In genomic region chrX:41276661-41277506, GRCh38 we compare ENCODE assay signal across 8 cellular contexts. TPM values are rescaled to one million over a fixed set of nuclear protein-coding genes. Genes with fewer than 3 reads are reported as not detected.
DNase-seq lines count a peak whose midpoint lies in the region; ATAC-seq, FAIRE-seq and TF ChIP-seq lines count a peak whose summit lies in the region.

No MANE protein-coding gene starts in this region.

- H3K4me1 Mint-ChIP-seq in astrocyte (ENCODE audit: low read depth, unreplicated experiment): no peaks in the 10 kb centered on the region
- H3K4me1 Mint-ChIP-seq in mesothelial cell of epicardium: peaks cover 2% of the 10 kb centered on the region

- peak overlapping the region; percentile 36 for H3K56ac ChIP-seq in IMR-90 (ENCODE audit: extremely low read depth, insufficient read depth, low read length)

- no peaks in the 10 kb centered on the region for H3K27me3 Mint-ChIP-seq in astrocyte (ENCODE audit: low read depth, unreplicated experiment)
- H3K27me3 Mint-ChIP-seq in mesothelial cell of epicardium (ENCODE audit: low read depth): no peaks in the 10 kb centered on the region

- H3K23ac ChIP-seq in IMR-90 (ENCODE audit: low read depth, low read length): no peak overlapping the region

- DNase-seq in IMR-90 (no peak), astrocyte (ENCODE audit: low read depth) (no peak), mesothelial cell of epicardium (ENCODE audit: low spot score in 2 of 2, unreplicated experiment in 2 of 2) (no peak), erythroblast (lab: John Stamatoyannopoulos, UW) (no peak), DMS79 treated with DMSO at 0.1 percent for 48 hours (lab: John Stamatoyannopoulos, UW) (no peak), iPS-NIHi7 (ENCODE audit: extremely low spot score) (no peak)

- H4K91ac ChIP-seq in IMR-90 (ENCODE audit: insufficient read depth, low read depth, low read length): no peak overlapping the region; the same call in 1 of the 2 replicates

- TF ChIP-seq POLR2A in IMR-90 (IDR thresholded peaks at IDR 0.05; ENCODE audit: low read depth, low read length) (no peak), erythroblast (IDR thresholded peaks at IDR 0.05; ENCODE audit: low read length) (no peak)

- no peaks in the 10 kb centered on the region for H3K9me3 ChIP-seq in BLaER1
- no peaks in the 10 kb centered on the region for H3K9me3 ChIP-seq in IMR-90 (ENCODE audit: control insufficient read depth, insufficient read depth, low read length)
- no peaks in the 10 kb centered on the region for H3K9me3 ChIP-seq in astrocyte (ENCODE audit: insufficient read depth, low read depth, low read length)

- H3K27ac ChIP-seq in BLaER1 (peak overlapping the region; percentile 52), IMR-90 (ENCODE audit: insufficient read depth, low read length) (peak overlapping the region; percentile 45), astrocyte (ENCODE audit: low read depth, low read length) (no peak overlapping the region)

- H3K4me2 ChIP-seq in BLaER1: peak overlapping the region; percentile 83
- peak overlapping the region; percentile 78 for H3K4me2 ChIP-seq in IMR-90 (ENCODE audit: low read depth, low read length)
- H3K4me2 ChIP-seq in astrocyte (ENCODE audit: low read length): peak overlapping the region; percentile 89

- H3K9ac ChIP-seq in BLaER1: peak overlapping the region; percentile 62
- H3K9ac ChIP-seq in IMR-90 (ENCODE audit: low read depth, low read length): peak overlapping the region; percentile 47; the same call in 1 of the 2 replicates
- peak overlapping the region; percentile 79 for H3K9ac ChIP-seq in astrocyte (ENCODE audit: low read length)

- TF ChIP-seq CTCF in IMR-90 (conservative IDR thresholded peaks at IDR 0.05; ENCODE audit: low read depth, low read length) (no peak), astrocyte (IDR thresholded peaks at IDR 0.05; ENCODE audit: insufficient read depth, low read depth, low read length) (no peak), mesothelial cell of epicardium (IDR thresholded peaks at IDR 0.05; ENCODE audit: unreplicated experiment) (no peak)

- H3K9me3 Mint-ChIP-seq in astrocyte (ENCODE audit: unreplicated experiment) (no peaks in the 10 kb centered on the region), mesothelial cell of epicardium (peaks cover 12% of the 10 kb centered on the region)

- peaks cover 5% of the 10 kb centered on the region; the same call in 1 of the 2 replicates for H4K20me1 ChIP-seq in BLaER1
- no peaks in the 10 kb centered on the region for H4K20me1 ChIP-seq in IMR-90 (ENCODE audit: insufficient read depth, low read length)
- no peaks in the 10 kb centered on the region for H4K20me1 ChIP-seq in astrocyte (ENCODE audit: insufficient read depth, low read length)

- no peak overlapping the region; the same call in 2 of the 3 replicates for H2BK15ac ChIP-seq in IMR-90 (ENCODE audit: low read depth, low read length)

- CTCF ChIA-PET in IMR-90 (lab: Yijun Ruan, JAX): no interaction called here

- H3K79me1 ChIP-seq in IMR-90 (ENCODE audit: low read depth in 1 of 2, low read length in 2 of 2): no peaks in the 10 kb centered on the region; a peak in 1 of 4 replicates

- no peaks in the 10 kb centered on the region for H3K36me3 ChIP-seq in BLaER1
- no peaks in the 10 kb centered on the region for H3K36me3 ChIP-seq in IMR-90 (ENCODE audit: control insufficient read depth, insufficient read depth, low read length)
- H3K36me3 ChIP-seq in astrocyte (ENCODE audit: insufficient read depth, low read length): no peaks in the 10 kb centered on the region

- H3K27ac Mint-ChIP-seq in astrocyte (ENCODE audit: unreplicated experiment) (no peak overlapping the region), mesothelial cell of epicardium (peak overlapping the region; percentile 79)

- H2BK5ac ChIP-seq in IMR-90 (ENCODE audit: low read depth, low read length, poor library complexity, severe bottlenecking): no peak overlapping the region

- dilution Hi-C loops in IMR-90 (cut with HindIII; ENCODE audit: low sequenced_read_pairs, unreplicated experiment): no loop called here

- peaks cover 46% of the 10 kb centered on the region for H3K27me3 ChIP-seq in BLaER1
- H3K27me3 ChIP-seq in IMR-90 (ENCODE audit: control insufficient read depth, insufficient read depth, low read length): peaks cover 4% of the 10 kb centered on the region; the same call in 1 of the 2 replicates
- no peaks in the 10 kb centered on the region for H3K27me3 ChIP-seq in astrocyte (ENCODE audit: insufficient read depth, low read length)

- H3K36me3 Mint-ChIP-seq in astrocyte (ENCODE audit: low read depth, unreplicated experiment) (no peaks in the 10 kb centered on the region), mesothelial cell of epicardium (no peaks in the 10 kb centered on the region)

- H3K4me1 ChIP-seq in BLaER1 (peaks cover 11% of the 10 kb centered on the region), IMR-90 (ENCODE audit: control insufficient read depth, insufficient read depth, low read length) (peaks cover 2% of the 10 kb centered on the region; the same call in 1 of the 2 replicates), astrocyte (ENCODE audit: insufficient read depth, low read length) (peaks cover 6% of the 10 kb centered on the region)

- peak overlapping the region; percentile 62 for H2AK9ac ChIP-seq in IMR-90 (replicated peaks; ENCODE audit: low read depth, low read length, poor library complexity)

- no peak overlapping the region for H2AK5ac ChIP-seq in IMR-90 (ENCODE audit: low read depth, low read length)

- WGBS in IMR-90 (ENCODE audit: extremely low coverage in 2 of 2, insufficient read length in 1 of 2), 2 experiments: no CpG with 5 or more reads among the region's 19 CpGs

- no peaks in the 10 kb centered on the region for H3K9me1 ChIP-seq in IMR-90 (ENCODE audit: insufficient read depth, low read length)

- no peak for FAIRE-seq in astrocyte (lab: Jason Lieb, UNC)

- peak overlapping the region; percentile 58 for H3K14ac ChIP-seq in IMR-90 (replicated peaks; ENCODE audit: low read depth, low read length)

- POLR2A ChIA-PET in IMR-90 (lab: Charles Lee; ENCODE audit: unreplicated experiment): no interaction called here

- intact Hi-C loops in IMR-90 (cut with micrococcal nuclease): loop anchor here (1.0 to 10.0 kb wide), 3 partner anchors 59 to 458 kb away; no protein-coding TSS in a partner anchor

- ATAC-seq in IMR-90 (ENCODE audit: low read depth) (peak; percentile 21), HG03159 (IDR thresholded peaks at IDR 0.05; ENCODE audit: unreplicated experiment) (no peak)

- BruUV-seq in IMR-90 (replicated peaks; lab: Mats Ljungman, UMichigan): no TSS peak

- no peak overlapping the region; the same call in 1 of the 2 replicates for H2BK20ac ChIP-seq in IMR-90 (ENCODE audit: low read depth, low read length)

- H3K4me3 ChIP-seq in BLaER1 (peak overlapping the region; percentile 64), IMR-90 (ENCODE audit: insufficient read depth, low read depth, low read length) (peak overlapping the region; percentile 57), astrocyte (ENCODE audit: insufficient read depth, low read depth, low read length) (peak overlapping the region; percentile 61)

- no peak overlapping the region for H3K4me3 Mint-ChIP-seq in astrocyte (ENCODE audit: unreplicated experiment)
- peak overlapping the region; percentile 75 for H3K4me3 Mint-ChIP-seq in mesothelial cell of epicardium

- TF ChIP-seq RAD21 in IMR-90 (IDR thresholded peaks at IDR 0.05; ENCODE audit: low read length): no peak

- H4K8ac ChIP-seq in IMR-90 (ENCODE audit: low read depth in 2 of 2, low read length in 2 of 2): peak overlapping the region; percentile 77 to 87

- peak overlapping the region; percentile 6; the same call in 1 of the 2 replicates for H2BK120ac ChIP-seq in IMR-90 (ENCODE audit: low read depth, low read length)

- peak overlapping the region; percentile 40 for H3K4ac ChIP-seq in IMR-90 (ENCODE audit: low read depth, low read length)

- in situ Hi-C loops in IMR-90 (cut with MboI; ENCODE audit: low sequenced_read_pairs): loop anchor here (25.0 kb wide), 1 partner anchor 485 kb away; no protein-coding TSS in a partner anchor

- peak overlapping the region; percentile 5; the same call in 1 of the 2 replicates for H3K18ac ChIP-seq in IMR-90 (ENCODE audit: low read depth, low read length)

- no peaks in the 10 kb centered on the region for H3K79me2 ChIP-seq in astrocyte (ENCODE audit: insufficient read depth, low read length)

- peak overlapping the region; percentile 28; the same call in 1 of the 2 replicates for H4K5ac ChIP-seq in IMR-90 (ENCODE audit: low read depth, low read length)

- H2AFZ ChIP-seq in IMR-90 (replicated peaks; ENCODE audit: low read length, poor library complexity) (peak overlapping the region; percentile 82), astrocyte (ENCODE audit: low read depth, low read length) (peak overlapping the region; percentile 86)

TF ChIP-seq in IMR-90, 13 proteins besides CTCF, POLR2A, EP300 and RAD21 (continues in another document):
- TF ChIP-seq MAFK (IDR thresholded peaks at IDR 0.05; ENCODE audit: low read depth, low read length) (no peak), MXI1 (IDR thresholded peaks at IDR 0.05; ENCODE audit: borderline replicate concordance, low read depth, low read length) (no peak), USF2 (IDR thresholded peaks at IDR 0.05; ENCODE audit: low read depth, low read length) (no peak), RCOR1 (IDR thresholded peaks at IDR 0.05; ENCODE audit: insufficient replicate concordance, low read length) (no peak), ELK1 (IDR thresholded peaks at IDR 0.05; ENCODE audit: borderline replicate concordance, low read depth, low read length) (no peak), MAZ (IDR thresholded peaks at IDR 0.05; ENCODE audit: borderline replicate concordance, low read depth, low read length) (no peak)

RNA-seq across cellular contexts. Expression of gene DDX3X, which starts 57.1 kb away (rescaled TPM):
- total RNA-seq in IMR-90 (2012; rRNA removed) (229 and 448 TPM in 2 replicates), astrocyte (204 and 242 TPM in 2 replicates), mesothelial cell of epicardium (301 to 305 TPM (median 303 TPM) in 3 replicates)
- 53.2 and 64.8 TPM in 2 replicates for polyA plus RNA-seq in IMR-90 (2012; rRNA removed)
- 12.7 and 13.6 TPM in 2 replicates for polyA plus RNA-seq in IMR-90 (2012; cell fraction: cytosol; rRNA removed)
- 16.8 and 91.2 TPM in 2 replicates for polyA plus RNA-seq in IMR-90 (2012; cell fraction: nucleus; rRNA removed; ENCODE audit: low replicate concordance)
